ENCODE assay signal across 8 cellular contexts in genomic region chr7:121107923-121108498, GRCh38.
DNase-seq lines count a peak whose midpoint lies in the region; ATAC-seq and TF ChIP-seq lines count a peak whose summit lies in the region.

No MANE protein-coding gene starts in this region.

- no peaks in the 10 kb centered on the region; the same call in 1 of the 2 replicates for H3K27me3 Mint-ChIP-seq in HFFc6 (ENCODE audit: insufficient read depth)
- peaks cover 1 to 18% (median 7%) of the 10 kb centered on the region in 5 donors for H3K27me3 Mint-ChIP-seq in naive thymus-derived CD8-positive, alpha-beta T cell

- peak; percentile 67 to 69 for ATAC-seq in naive thymus-derived CD8-positive, alpha-beta T cell

- H3K27ac Mint-ChIP-seq in HFFc6: no peak overlapping the region
- H3K27ac Mint-ChIP-seq in naive thymus-derived CD8-positive, alpha-beta T cell: no peak overlapping the region

- H3K9me3 Mint-ChIP-seq in HFFc6: no peaks in the 10 kb centered on the region
- no peaks in the 10 kb centered on the region for H3K9me3 Mint-ChIP-seq in naive thymus-derived CD8-positive, alpha-beta T cell

- TF ChIP-seq CTCF in AG04449 (IDR thresholded peaks at IDR 0.05; ENCODE audit: insufficient read depth, low read length, missing control alignments): peak; percentile 43
- TF ChIP-seq CTCF in GM12873 (IDR thresholded peaks at IDR 0.05; ENCODE audit: insufficient read depth, low read depth, low read length, missing control alignments): peak; percentile 71
- TF ChIP-seq CTCF in HFFc6 (IDR thresholded peaks at IDR 0.05): peak; percentile 95
- peak; percentile 77 for TF ChIP-seq CTCF in epithelial cell of esophagus (IDR thresholded peaks at IDR 0.05; ENCODE audit: insufficient read depth, low read depth, low read length, missing control alignments)

- H3K4me3 ChIP-seq in AG04449 (ENCODE audit: low read depth, low read length): no peak overlapping the region
- no peak overlapping the region for H3K4me3 ChIP-seq in epithelial cell of esophagus (ENCODE audit: low read length)

- CTCF ChIA-PET in AG04449 (lab: Yijun Ruan, JAX): interaction anchor here (0.7 to 7.7 kb wide), 33 partner anchors 9 to 485 kb away, joined by 3 to 97 read pairs (median 5); partner anchors contain the start of genes CPED1 and ING3

- H3K4me3 Mint-ChIP-seq in HFFc6: no peak overlapping the region
- no peak overlapping the region for H3K4me3 Mint-ChIP-seq in naive thymus-derived CD8-positive, alpha-beta T cell

- H3K36me3 Mint-ChIP-seq in HFFc6 (ENCODE audit: low read depth): peaks cover 14% of the 10 kb centered on the region
- H3K36me3 Mint-ChIP-seq in naive thymus-derived CD8-positive, alpha-beta T cell: no peaks in the 10 kb centered on the region

- POLR2A ChIA-PET in AG04449 (lab: Yijun Ruan, JAX): no interaction called here
- POLR2A ChIA-PET in naive thymus-derived CD8-positive, alpha-beta T cell (lab: Charles Lee): no interaction called here

- DNase-seq in AG04449 (ENCODE audit: low read depth, low spot score) (peak; percentile 19), HFFc6 (peak; percentile 84), M059J (ENCODE audit: low read depth) (peak; percentile 71), SHP77 (lab: John Stamatoyannopoulos, UW) (peak; percentile 28 to 50), epithelial cell of esophagus (ENCODE audit: low read depth) (peak; percentile 67), GF-D8 (lab: John Stamatoyannopoulos, UW) (no peak)
- peak in 3 of 10 donors; percentile 56 to 62 (median 57) for DNase-seq in naive thymus-derived CD8-positive, alpha-beta T cell

- peaks cover 44% of the 10 kb centered on the region for H3K4me1 Mint-ChIP-seq in HFFc6 (ENCODE audit: low read depth)
- H3K4me1 Mint-ChIP-seq in naive thymus-derived CD8-positive, alpha-beta T cell: no peaks in the 10 kb centered on the region

Comparison
In these comparisons a context has a peak if more than half of its experiments do, and no peak if none do; other contexts are left out.
1. CTCF ChIP-seq: peak in every context shown above with its lines; median percentile 95 in HFFc6; 77 in epithelial cell of esophagus; 71 in GM12873; 43 in AG04449.